In the genomic region with DNA sequence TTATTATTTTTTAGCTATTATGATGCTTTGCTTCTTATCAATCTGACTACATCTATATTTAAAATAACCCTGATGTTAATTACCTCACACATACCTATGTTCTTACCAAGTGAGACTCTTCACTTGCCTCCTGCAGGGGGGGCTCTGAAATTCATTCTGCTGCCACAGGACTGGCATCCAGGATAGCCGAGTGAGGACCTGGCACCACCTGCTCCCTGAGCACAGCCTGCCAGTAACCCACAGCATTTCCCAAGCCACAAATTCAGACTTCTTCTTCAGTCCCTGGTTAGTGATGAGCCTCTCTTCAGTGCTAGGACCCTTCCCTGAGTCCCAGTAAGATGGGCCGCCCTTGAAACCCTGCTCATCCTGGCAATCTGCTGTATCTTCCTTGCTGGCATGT, we compare ENCODE assay signal across 21 cellular contexts.
"Had no signal": no experiment of that assay in that cellular context is flagged by ENCODE, and none has a peak within 500 bp of the region (broad histone marks: within the 10 kb centered on the region; RNA-seq: fewer than 3 reads in every experiment).

No MANE protein-coding gene starts in this region.

- H3K4me1 ChIP-seq: colonic mucosa, left lung, lower lobe of right lung, pancreas, prostate gland, uterus had no signal

- H3K27me3 ChIP-seq: colonic mucosa, left lung, uterus had no signal

- H3K36me3 ChIP-seq: colonic mucosa, heart right ventricle, left lung, lower lobe of right lung, pancreas, prostate gland, uterus had no signal

- DNase-seq: activated CD4-positive, alpha-beta T cell treated with anti-CD3 and anti-CD28 coated beads for 4 hours; activated CD4-positive, alpha-beta T cell treated with anti-CD3 and anti-CD28 coated beads, Interleukin-2, amount 50 U/mL, for 4 hours; activated CD4-positive, CD25-positive, alpha-beta regulatory T cell; activated naive CD4-positive, alpha-beta T cell treated with Interleukin-2 at 50 U/mL for 16 hours; activated T-cell treated with anti-CD3 and anti-CD28 coated beads for 4 hours; activated T-cell treated with anti-CD3 and anti-CD28 coated beads, Interleukin-2, amount 50 U/mL, for 72 hours; anterior cingulate cortex; colonic mucosa; effector CD8-positive, alpha-beta T cell; heart right ventricle; left lung; lower lobe of right lung; nephron progenitor cell; pancreas; retina; small intestine; stimulated activated CD4-positive, alpha-beta T cell treated with anti-CD3 and anti-CD28 coated beads, Interleukin-4, amount 100 ng/mL, for 24 hours; stimulated activated naive CD8-positive, alpha-beta T cell treated with anti-CD3 and anti-CD28 coated beads, Interleukin-15, amount 100 ng/mL, for 72 hours; uterus had no signal

- ATAC-seq: heart right ventricle; left lung; lower lobe of right lung; pancreas; sciatic nerve; stimulated activated naive CD8-positive, alpha-beta T cell treated with anti-CD3 and anti-CD28 coated beads, Interleukin-15, amount 100 ng/mL, for 72 hours had no signal

- H3K27ac ChIP-seq: colonic mucosa, heart right ventricle, left lung, lower lobe of right lung, pancreas, prostate gland, uterus had no signal

- H3K4me3 ChIP-seq: colonic mucosa, heart right ventricle, left lung, lower lobe of right lung, pancreas, prostate gland, uterus had no signal

- H3K9me3 ChIP-seq: colonic mucosa, heart right ventricle, left lung, lower lobe of right lung, pancreas, prostate gland, uterus had no signal
